Comparison of ENCODE assay signal across 8 cellular contexts in genomic region chr9:110049699-110050450, GRCh38.
A peak's percentile ranks its signal among the peaks of the same experiment; 100 is the strongest.
DNase-seq lines count a peak whose midpoint lies in the region; ATAC-seq and TF ChIP-seq lines count a peak whose summit lies in the region.

No MANE protein-coding gene starts in this region.

- H3K9me3 Mint-ChIP-seq in HFFc6 (no peaks in the 10 kb centered on the region), memory B cell (no peaks in the 10 kb centered on the region)

- H3K4me3 ChIP-seq in suprapubic skin = peak overlapping the region; percentile 72

- H3K27ac ChIP-seq in suprapubic skin = peak overlapping the region; percentile 83

- H3K4me3 Mint-ChIP-seq in HFFc6 = peak overlapping the region; percentile 98
- peak overlapping the region; percentile 98 for H3K4me3 Mint-ChIP-seq in memory B cell

- no peak for TF ChIP-seq CTCF in HFFc6 (IDR thresholded peaks at IDR 0.05)
- TF ChIP-seq CTCF in suprapubic skin (IDR thresholded peaks at IDR 0.05) = no peak

- DNase-seq in D341Med (ENCODE audit: low spot score) (peak; percentile 59), HFFc6 (no peak), dermis blood vessel endothelial cell (peak; percentile 55), memory B cell (ENCODE audit: low spot score in 2 of 2) (no peak), suprapubic skin (ENCODE audit: low spot score in 2 of 2) (no peak), NCI-H226 (no peak), occipital lobe (lab: John Stamatoyannopoulos, UW) (no peak)

- peaks cover 45% of the 10 kb centered on the region for H3K36me3 Mint-ChIP-seq in HFFc6 (ENCODE audit: low read depth)
- H3K36me3 Mint-ChIP-seq in memory B cell = peaks cover 10% of the 10 kb centered on the region

- 9% methylated on average over 19 of the region's 26 CpGs for WGBS in suprapubic skin

- H3K36me3 ChIP-seq in suprapubic skin = no peaks in the 10 kb centered on the region

- no peaks in the 10 kb centered on the region for H3K9me3 ChIP-seq in suprapubic skin

- no peak for TF ChIP-seq EP300 in suprapubic skin (IDR thresholded peaks at IDR 0.05)

- no peak for TF ChIP-seq POLR2A in suprapubic skin (IDR thresholded peaks at IDR 0.05)

- ATAC-seq in SK-N-SH treated with all-trans-retinoic acid at 6 μM for 48 hours (peak; percentile 39), memory B cell (ENCODE audit: low read depth) (no peak)

- H3K27ac Mint-ChIP-seq in HFFc6 = peak overlapping the region; percentile 92
- peak overlapping the region; percentile 93 for H3K27ac Mint-ChIP-seq in memory B cell

- H3K4me1 ChIP-seq in suprapubic skin = peaks cover 39% of the 10 kb centered on the region

- H3K27me3 Mint-ChIP-seq in HFFc6 (ENCODE audit: insufficient read depth) (peaks cover 8% of the 10 kb centered on the region), memory B cell (no peaks in the 10 kb centered on the region)

- H3K27me3 ChIP-seq in suprapubic skin = peaks cover 4% of the 10 kb centered on the region

- H3K4me1 Mint-ChIP-seq in HFFc6 (ENCODE audit: low read depth) (peaks cover 55% of the 10 kb centered on the region), memory B cell (peaks cover 31% of the 10 kb centered on the region)

TF ChIP-seq in SK-N-SH treated with all-trans-retinoic acid at 6 μM for 48 hours, 23 proteins besides CTCF, POLR2A, EP300 and RAD21:
- TF ChIP-seq ZC3H10 (CRISPR knock-in tag; IDR thresholded peaks at IDR 0.05) (no peak), CSRNP3 (CRISPR knock-in tag; IDR thresholded peaks at IDR 0.05) (no peak), ZNF8 (CRISPR knock-in tag; IDR thresholded peaks at IDR 0.05) (no peak), TCF4 (CRISPR knock-in tag; IDR thresholded peaks at IDR 0.05; ENCODE audit: borderline replicate concordance) (no peak), ZNF70 (CRISPR knock-in tag; IDR thresholded peaks at IDR 0.05) (no peak), ZNF565 (CRISPR knock-in tag; conservative IDR thresholded peaks at IDR 0.05; ENCODE audit: low read depth) (no peak), PATZ1 (CRISPR knock-in tag; IDR thresholded peaks at IDR 0.05; ENCODE audit: borderline replicate concordance) (no peak), GLIS3 (CRISPR knock-in tag; IDR thresholded peaks at IDR 0.05) (no peak)

Comparison
In these comparisons a context has a peak if more than half of its experiments do, and no peak if none do; other contexts are left out.
1. DNase-seq: peak in D341Med (single experiment) and dermis blood vessel endothelial cell (single experiment); none in HFFc6 (single experiment), memory B cell (0 of 2), suprapubic skin (0 of 2), NCI-H226 (single experiment) and occipital lobe (single experiment).